1 cellular context compared by ENCODE assay signal in the genomic region with DNA sequence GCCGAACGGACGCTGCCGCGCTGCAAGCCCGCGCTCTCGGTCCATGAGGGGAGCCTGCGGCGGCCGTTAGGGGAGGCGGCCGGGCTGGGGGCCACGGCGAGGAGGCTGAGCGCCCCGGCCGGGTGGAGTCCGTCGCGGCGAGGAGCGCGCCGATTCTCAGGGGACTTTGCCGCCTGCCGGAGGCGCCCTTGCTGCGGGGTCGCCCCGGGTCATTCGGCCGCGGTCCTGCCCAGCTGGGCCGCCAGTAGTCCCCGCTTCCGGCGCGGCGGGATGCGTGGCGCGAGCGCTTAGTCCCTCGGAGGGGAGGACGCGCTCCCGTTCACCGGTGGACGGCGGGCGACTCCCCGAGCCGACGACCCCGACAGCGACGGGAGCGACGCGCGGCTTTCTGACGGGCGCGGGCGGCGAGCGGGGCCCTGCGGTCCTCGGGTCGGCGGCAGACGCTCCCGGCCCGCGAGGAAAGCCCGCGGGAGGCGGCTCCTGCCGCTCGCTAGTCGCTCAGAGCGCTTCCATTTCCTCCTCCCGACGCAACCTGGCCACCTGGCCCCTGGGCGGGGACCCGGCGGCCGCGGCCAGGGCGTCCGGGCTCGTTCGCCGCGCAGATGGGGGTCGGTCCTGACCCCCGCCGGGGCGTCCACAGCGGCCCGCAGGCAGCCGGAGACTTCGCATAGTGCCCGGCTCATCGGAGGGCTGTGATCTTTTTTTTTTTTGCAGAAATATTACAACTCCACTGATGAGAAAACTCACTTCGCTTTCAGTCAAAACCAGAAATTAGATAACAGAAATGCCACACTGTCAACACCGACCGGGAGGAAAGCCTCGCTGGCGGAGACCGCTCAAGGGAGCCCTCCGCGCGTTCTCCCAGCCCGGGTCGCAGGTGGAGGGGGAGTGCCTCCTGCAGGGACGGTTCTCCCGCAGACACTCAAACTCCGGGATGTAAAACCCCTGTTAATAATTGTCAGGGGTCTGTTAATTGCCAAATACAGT.
TF ChIP-seq lines count a peak whose summit lies in the region.

No MANE protein-coding gene starts in this region.

TF ChIP-seq in H1, 55 proteins besides CTCF, POLR2A, EP300 and RAD21:
- TF ChIP-seq SUZ12 (IDR thresholded peaks at IDR 0.05; ENCODE audit: low read length) (peak; percentile 43; the same call in 1 of the 2 replicates), TAF1 (IDR thresholded peaks at IDR 0.05; ENCODE audit: low read depth, low read length) (peak; percentile 41; the same call in 1 of the 2 replicates), JUN (IDR thresholded peaks at IDR 0.05; ENCODE audit: low read depth, low read length) (no peak), SAP30 (IDR thresholded peaks at IDR 0.05; ENCODE audit: insufficient read depth, insufficient replicate concordance, low read length) (no peak), MAFK (IDR thresholded peaks at IDR 0.05; ENCODE audit: low read depth, low read length) (no peak), FOSL1 (IDR thresholded peaks at IDR 0.05; ENCODE audit: insufficient read depth, low read depth, low read length) (no peak), YY1 (IDR thresholded peaks at IDR 0.05; ENCODE audit: low read depth, low read length) (no peak), RBBP5 (IDR thresholded peaks at IDR 0.05; ENCODE audit: borderline replicate concordance, low read depth, low read length) (peak; percentile 47; the same call in 1 of the 2 replicates), RXRA (IDR thresholded peaks at IDR 0.05; ENCODE audit: insufficient read depth, low read depth, low read length) (no peak), CTBP2 (IDR thresholded peaks at IDR 0.05; ENCODE audit: borderline replicate concordance, insufficient read depth, insufficient read length, low read length) (no peak), BCL11A (IDR thresholded peaks at IDR 0.05; ENCODE audit: low read depth in 2 of 2, low read length in 2 of 2) (no peak), PHF8 (conservative IDR thresholded peaks at IDR 0.05; ENCODE audit: low read depth, low read length) (peak; percentile 64; the same call in 1 of the 2 replicates), SIRT6 (IDR thresholded peaks at IDR 0.05; ENCODE audit: low read length) (no peak), ZNF274 (IDR thresholded peaks at IDR 0.05; ENCODE audit: borderline replicate concordance, extremely low read depth, low read length) (no peak), CBX8 (IDR thresholded peaks at IDR 0.05; ENCODE audit: borderline replicate concordance, low read depth, low read length) (no peak), CEBPB (IDR thresholded peaks at IDR 0.05; ENCODE audit: low read depth, low read length) (no peak), TBP (IDR thresholded peaks at IDR 0.05; ENCODE audit: low read depth, low read length) (no peak), SIX5 (IDR thresholded peaks at IDR 0.05; ENCODE audit: low read depth, low read length) (no peak), CHD2 (IDR thresholded peaks at IDR 0.05; ENCODE audit: low read length) (no peak), HDAC6 (IDR thresholded peaks at IDR 0.05; ENCODE audit: low read depth, low read length) (no peak), SP1 (IDR thresholded peaks at IDR 0.05; ENCODE audit: low read depth, low read length) (no peak), CBX5 (IDR thresholded peaks at IDR 0.05; ENCODE audit: low read depth, low read length) (no peak), ASH2L (IDR thresholded peaks at IDR 0.05; ENCODE audit: low read length) (no peak), RNF2 (IDR thresholded peaks at IDR 0.05; ENCODE audit: borderline replicate concordance, low read depth, low read length, missing control alignments, poor library complexity, severe bottlenecking) (peak; percentile 43), GABPA (IDR thresholded peaks at IDR 0.05; ENCODE audit: borderline replicate concordance, insufficient read depth, low read length) (0 out of 2 replicates have a peak, but pooled peaks have one; percentile 24), SP4 (IDR thresholded peaks at IDR 0.05; ENCODE audit: low read length) (no peak), SRF (IDR thresholded peaks at IDR 0.05; ENCODE audit: low read depth, low read length) (no peak), SIN3A (conservative IDR thresholded peaks at IDR 0.05 in 1 of 2, IDR thresholded peaks at IDR 0.05 in 1 of 2; ENCODE audit: low read depth in 1 of 2, low read length in 2 of 2) (0 out of 4 replicates have a peak, but pooled peaks of 1 of the 2 experiments have one; percentile 25), TEAD4 (IDR thresholded peaks at IDR 0.05; ENCODE audit: low read depth, low read length) (no peak), KDM4A (IDR thresholded peaks at IDR 0.05; ENCODE audit: low read depth, low read length, severe bottlenecking) (peak; percentile 87), EZH2 (IDR thresholded peaks at IDR 0.05; ENCODE audit: low read depth, low read length, severe bottlenecking) (peak; percentile 46), TCF12 (IDR thresholded peaks at IDR 0.05; ENCODE audit: low read depth, low read length) (no peak), POU5F1 (IDR thresholded peaks at IDR 0.05; ENCODE audit: low read depth, low read length) (no peak), EGR1 (IDR thresholded peaks at IDR 0.05; ENCODE audit: borderline replicate concordance, low read depth, low read length) (no peak), HDAC2 (IDR thresholded peaks at IDR 0.05; ENCODE audit: borderline replicate concordance in 1 of 2, low read depth in 2 of 2, low read length in 2 of 2) (no peak), KDM5A (IDR thresholded peaks at IDR 0.05; ENCODE audit: low read length) (no peak), TAF7 (optimal IDR thresholded peaks at IDR 0.05; ENCODE audit: borderline replicate concordance, low read depth, low read length) (no peak), CREB1 (IDR thresholded peaks at IDR 0.05) (no peak), KDM1A (IDR thresholded peaks at IDR 0.05; ENCODE audit: borderline replicate concordance, low read length) (no peak)
- TF ChIP-seq, protein P1, sequence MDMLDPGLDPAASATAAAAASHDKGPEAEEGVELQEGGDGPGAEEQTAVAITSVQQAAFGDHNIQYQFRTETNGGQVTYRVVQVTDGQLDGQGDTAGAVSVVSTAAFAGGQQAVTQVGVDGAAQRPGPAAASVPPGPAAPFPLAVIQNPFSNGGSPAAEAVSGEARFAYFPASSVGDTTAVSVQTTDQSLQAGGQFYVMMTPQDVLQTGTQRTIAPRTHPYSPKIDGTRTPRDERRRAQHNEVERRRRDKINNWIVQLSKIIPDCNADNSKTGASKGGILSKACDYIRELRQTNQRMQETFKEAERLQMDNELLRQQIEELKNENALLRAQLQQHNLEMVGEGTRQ (IDR thresholded peaks at IDR 0.05; ENCODE audit: low read length) = no peak
- TF ChIP-seq, protein P2, sequence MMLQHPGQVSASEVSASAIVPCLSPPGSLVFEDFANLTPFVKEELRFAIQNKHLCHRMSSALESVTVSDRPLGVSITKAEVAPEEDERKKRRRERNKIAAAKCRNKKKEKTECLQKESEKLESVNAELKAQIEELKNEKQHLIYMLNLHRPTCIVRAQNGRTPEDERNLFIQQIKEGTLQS (IDR thresholded peaks at IDR 0.05; ENCODE audit: insufficient read depth, low read depth, low read length) = no peak
- TF ChIP-seq, protein P3, sequence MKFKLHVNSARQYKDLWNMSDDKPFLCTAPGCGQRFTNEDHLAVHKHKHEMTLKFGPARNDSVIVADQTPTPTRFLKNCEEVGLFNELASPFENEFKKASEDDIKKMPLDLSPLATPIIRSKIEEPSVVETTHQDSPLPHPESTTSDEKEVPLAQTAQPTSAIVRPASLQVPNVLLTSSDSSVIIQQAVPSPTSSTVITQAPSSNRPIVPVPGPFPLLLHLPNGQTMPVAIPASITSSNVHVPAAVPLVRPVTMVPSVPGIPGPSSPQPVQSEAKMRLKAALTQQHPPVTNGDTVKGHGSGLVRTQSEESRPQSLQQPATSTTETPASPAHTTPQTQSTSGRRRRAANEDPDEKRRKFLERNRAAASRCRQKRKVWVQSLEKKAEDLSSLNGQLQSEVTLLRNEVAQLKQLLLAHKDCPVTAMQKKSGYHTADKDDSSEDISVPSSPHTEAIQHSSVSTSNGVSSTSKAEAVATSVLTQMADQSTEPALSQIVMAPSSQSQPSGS (IDR thresholded peaks at IDR 0.05; ENCODE audit: low read length) = no peak
- TF ChIP-seq, protein P4, sequence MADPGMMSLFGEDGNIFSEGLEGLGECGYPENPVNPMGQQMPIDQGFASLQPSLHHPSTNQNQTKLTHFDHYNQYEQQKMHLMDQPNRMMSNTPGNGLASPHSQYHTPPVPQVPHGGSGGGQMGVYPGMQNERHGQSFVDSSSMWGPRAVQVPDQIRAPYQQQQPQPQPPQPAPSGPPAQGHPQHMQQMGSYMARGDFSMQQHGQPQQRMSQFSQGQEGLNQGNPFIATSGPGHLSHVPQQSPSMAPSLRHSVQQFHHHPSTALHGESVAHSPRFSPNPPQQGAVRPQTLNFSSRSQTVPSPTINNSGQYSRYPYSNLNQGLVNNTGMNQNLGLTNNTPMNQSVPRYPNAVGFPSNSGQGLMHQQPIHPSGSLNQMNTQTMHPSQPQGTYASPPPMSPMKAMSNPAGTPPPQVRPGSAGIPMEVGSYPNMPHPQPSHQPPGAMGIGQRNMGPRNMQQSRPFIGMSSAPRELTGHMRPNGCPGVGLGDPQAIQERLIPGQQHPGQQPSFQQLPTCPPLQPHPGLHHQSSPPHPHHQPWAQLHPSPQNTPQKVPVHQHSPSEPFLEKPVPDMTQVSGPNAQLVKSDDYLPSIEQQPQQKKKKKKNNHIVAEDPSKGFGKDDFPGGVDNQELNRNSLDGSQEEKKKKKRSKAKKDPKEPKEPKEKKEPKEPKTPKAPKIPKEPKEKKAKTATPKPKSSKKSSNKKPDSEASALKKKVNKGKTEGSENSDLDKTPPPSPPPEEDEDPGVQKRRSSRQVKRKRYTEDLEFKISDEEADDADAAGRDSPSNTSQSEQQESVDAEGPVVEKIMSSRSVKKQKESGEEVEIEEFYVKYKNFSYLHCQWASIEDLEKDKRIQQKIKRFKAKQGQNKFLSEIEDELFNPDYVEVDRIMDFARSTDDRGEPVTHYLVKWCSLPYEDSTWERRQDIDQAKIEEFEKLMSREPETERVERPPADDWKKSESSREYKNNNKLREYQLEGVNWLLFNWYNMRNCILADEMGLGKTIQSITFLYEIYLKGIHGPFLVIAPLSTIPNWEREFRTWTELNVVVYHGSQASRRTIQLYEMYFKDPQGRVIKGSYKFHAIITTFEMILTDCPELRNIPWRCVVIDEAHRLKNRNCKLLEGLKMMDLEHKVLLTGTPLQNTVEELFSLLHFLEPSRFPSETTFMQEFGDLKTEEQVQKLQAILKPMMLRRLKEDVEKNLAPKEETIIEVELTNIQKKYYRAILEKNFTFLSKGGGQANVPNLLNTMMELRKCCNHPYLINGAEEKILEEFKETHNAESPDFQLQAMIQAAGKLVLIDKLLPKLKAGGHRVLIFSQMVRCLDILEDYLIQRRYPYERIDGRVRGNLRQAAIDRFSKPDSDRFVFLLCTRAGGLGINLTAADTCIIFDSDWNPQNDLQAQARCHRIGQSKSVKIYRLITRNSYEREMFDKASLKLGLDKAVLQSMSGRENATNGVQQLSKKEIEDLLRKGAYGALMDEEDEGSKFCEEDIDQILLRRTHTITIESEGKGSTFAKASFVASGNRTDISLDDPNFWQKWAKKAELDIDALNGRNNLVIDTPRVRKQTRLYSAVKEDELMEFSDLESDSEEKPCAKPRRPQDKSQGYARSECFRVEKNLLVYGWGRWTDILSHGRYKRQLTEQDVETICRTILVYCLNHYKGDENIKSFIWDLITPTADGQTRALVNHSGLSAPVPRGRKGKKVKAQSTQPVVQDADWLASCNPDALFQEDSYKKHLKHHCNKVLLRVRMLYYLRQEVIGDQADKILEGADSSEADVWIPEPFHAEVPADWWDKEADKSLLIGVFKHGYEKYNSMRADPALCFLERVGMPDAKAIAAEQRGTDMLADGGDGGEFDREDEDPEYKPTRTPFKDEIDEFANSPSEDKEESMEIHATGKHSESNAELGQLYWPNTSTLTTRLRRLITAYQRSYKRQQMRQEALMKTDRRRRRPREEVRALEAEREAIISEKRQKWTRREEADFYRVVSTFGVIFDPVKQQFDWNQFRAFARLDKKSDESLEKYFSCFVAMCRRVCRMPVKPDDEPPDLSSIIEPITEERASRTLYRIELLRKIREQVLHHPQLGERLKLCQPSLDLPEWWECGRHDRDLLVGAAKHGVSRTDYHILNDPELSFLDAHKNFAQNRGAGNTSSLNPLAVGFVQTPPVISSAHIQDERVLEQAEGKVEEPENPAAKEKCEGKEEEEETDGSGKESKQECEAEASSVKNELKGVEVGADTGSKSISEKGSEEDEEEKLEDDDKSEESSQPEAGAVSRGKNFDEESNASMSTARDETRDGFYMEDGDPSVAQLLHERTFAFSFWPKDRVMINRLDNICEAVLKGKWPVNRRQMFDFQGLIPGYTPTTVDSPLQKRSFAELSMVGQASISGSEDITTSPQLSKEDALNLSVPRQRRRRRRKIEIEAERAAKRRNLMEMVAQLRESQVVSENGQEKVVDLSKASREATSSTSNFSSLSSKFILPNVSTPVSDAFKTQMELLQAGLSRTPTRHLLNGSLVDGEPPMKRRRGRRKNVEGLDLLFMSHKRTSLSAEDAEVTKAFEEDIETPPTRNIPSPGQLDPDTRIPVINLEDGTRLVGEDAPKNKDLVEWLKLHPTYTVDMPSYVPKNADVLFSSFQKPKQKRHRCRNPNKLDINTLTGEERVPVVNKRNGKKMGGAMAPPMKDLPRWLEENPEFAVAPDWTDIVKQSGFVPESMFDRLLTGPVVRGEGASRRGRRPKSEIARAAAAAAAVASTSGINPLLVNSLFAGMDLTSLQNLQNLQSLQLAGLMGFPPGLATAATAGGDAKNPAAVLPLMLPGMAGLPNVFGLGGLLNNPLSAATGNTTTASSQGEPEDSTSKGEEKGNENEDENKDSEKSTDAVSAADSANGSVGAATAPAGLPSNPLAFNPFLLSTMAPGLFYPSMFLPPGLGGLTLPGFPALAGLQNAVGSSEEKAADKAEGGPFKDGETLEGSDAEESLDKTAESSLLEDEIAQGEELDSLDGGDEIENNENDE (IDR thresholded peaks at IDR 0.05; ENCODE audit: insufficient replicate concordance, low read length) = no peak
- TF ChIP-seq, protein P5, sequence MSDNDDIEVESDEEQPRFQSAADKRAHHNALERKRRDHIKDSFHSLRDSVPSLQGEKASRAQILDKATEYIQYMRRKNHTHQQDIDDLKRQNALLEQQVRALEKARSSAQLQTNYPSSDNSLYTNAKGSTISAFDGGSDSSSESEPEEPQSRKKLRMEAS (IDR thresholded peaks at IDR 0.05) = no peak
- TF ChIP-seq, protein P6, sequence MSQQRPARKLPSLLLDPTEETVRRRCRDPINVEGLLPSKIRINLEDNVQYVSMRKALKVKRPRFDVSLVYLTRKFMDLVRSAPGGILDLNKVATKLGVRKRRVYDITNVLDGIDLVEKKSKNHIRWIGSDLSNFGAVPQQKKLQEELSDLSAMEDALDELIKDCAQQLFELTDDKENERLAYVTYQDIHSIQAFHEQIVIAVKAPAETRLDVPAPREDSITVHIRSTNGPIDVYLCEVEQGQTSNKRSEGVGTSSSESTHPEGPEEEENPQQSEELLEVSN (IDR thresholded peaks at IDR 0.05) = peak; percentile 4; the same call in 1 of the 2 replicates
